ENCODE assay signal across 8 cellular contexts in genomic region chr5:75716715-75717081, GRCh38. TPM values are rescaled to one million over a fixed set of nuclear protein-coding genes. Genes with fewer than 3 reads are reported as not detected.
DNase-seq lines count a peak whose midpoint lies in the region; ATAC-seq and FAIRE-seq lines count a peak whose summit lies in the region.

No MANE protein-coding gene starts in this region.

- H3K27me3 Mint-ChIP-seq in IgD-negative memory B cell, result no peaks in the 10 kb centered on the region

- peak; percentile 21 for ATAC-seq in GM21515 (IDR thresholded peaks at IDR 0.05; ENCODE audit: unreplicated experiment)

- H3K4me1 Mint-ChIP-seq in IgD-negative memory B cell, result peaks cover 22 to 33% (median 31%) of the 10 kb centered on the region in 3 donors

- no peaks in the 10 kb centered on the region for H3K27me3 ChIP-seq in muscle layer of duodenum (ENCODE audit: low read depth, low read length)

- peak overlapping the region; percentile 92 to 100 (median 99) for H3K4me3 Mint-ChIP-seq in IgD-negative memory B cell

- peaks cover 0 to 14% of the 10 kb centered on the region in 2 donors for H3K4me1 ChIP-seq in muscle layer of duodenum (ENCODE audit: control insufficient read depth in 1 of 2, insufficient read depth in 2 of 2, low read length in 2 of 2)

- no peaks in the 10 kb centered on the region for H3K9me3 Mint-ChIP-seq in IgD-negative memory B cell

- FAIRE-seq in RCC 7860 (lab: Jason Lieb, UNC), result no peak

- H3K27ac Mint-ChIP-seq in IgD-negative memory B cell, result peak overlapping the region; percentile 71 to 97 (median 97)

- H3K27ac ChIP-seq in muscle layer of duodenum (ENCODE audit: low read length), result peak overlapping the region; percentile 91

- H3K36me3 ChIP-seq in muscle layer of duodenum (ENCODE audit: control insufficient read depth in 1 of 2, insufficient read depth in 2 of 2, low read length in 2 of 2), result peaks cover 0 to 4% of the 10 kb centered on the region in 2 donors

- peak overlapping the region; percentile 91 to 99 for H3K4me3 ChIP-seq in muscle layer of duodenum (ENCODE audit: low read depth in 1 of 2, low read length in 2 of 2)

- H3K36me3 Mint-ChIP-seq in IgD-negative memory B cell, result peaks cover 3% of the 10 kb centered on the region

- DNase-seq in GM03348 (ENCODE audit: low spot score), result peak; percentile 9
- DNase-seq in cerebellum (ENCODE audit: low spot score), result peak; percentile 2
- no peak for DNase-seq in RCC 7860 (ENCODE audit: low spot score)
- DNase-seq in cerebellar nuclear complex (lab: John Stamatoyannopoulos, UW), result no peak
- no peak for DNase-seq in stimulated activated CD4-positive, alpha-beta T cell treated with anti-CD3 and anti-CD28 coated beads, Interleukin-1b, Interleukin-23, amount 100 ng/mL, for 48 hours

- no peaks in the 10 kb centered on the region for H3K9me3 ChIP-seq in muscle layer of duodenum (ENCODE audit: control insufficient read depth in 1 of 2, low read length in 2 of 2)

RNA-seq across cellular contexts. Expression of gene POC5, which starts 0.5 kb away (rescaled TPM):
- 14.3 TPM for polyA plus RNA-seq in IgD-negative memory B cell
- total RNA-seq in cerebellum, result 28.0 TPM

Comparison
In these comparisons a context has a peak if more than half of its experiments do, and no peak if none do; other contexts are left out.
1. DNase-seq: peak in GM03348 (single experiment) and cerebellum (single experiment); none in RCC 7860 (single experiment), cerebellar nuclear complex (0 of 2) and stimulated activated CD4-positive, alpha-beta T cell treated with anti-CD3 and anti-CD28 coated beads, Interleukin-1b, Interleukin-23, amount 100 ng/mL, for 48 hours (single experiment).